In the genomic region with DNA sequence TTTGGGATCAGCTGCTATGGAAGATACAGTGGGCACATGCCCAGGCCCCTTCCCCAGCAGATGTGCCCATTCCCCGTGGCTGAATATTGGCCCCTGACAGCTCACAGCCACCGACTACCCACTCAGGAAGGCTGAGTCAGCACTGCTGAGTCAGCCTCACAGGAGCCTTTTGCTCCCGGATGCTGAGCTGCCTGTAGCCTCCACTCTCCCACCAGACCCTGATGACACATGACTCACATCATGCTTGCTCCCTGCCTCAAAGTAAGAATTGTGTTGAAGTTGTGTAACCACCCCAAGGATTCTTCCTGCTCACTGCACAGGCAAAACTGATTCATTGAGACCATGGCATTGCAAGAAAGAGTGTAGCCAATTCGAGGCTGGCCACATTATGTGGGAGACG, we compare ENCODE assay signal across 13 cellular contexts.
DNase-seq lines count a peak whose midpoint lies in the region; ATAC-seq, FAIRE-seq and TF ChIP-seq lines count a peak whose summit lies in the region.
"Had no signal": no experiment of that assay in that cellular context is flagged by ENCODE, and none has a peak within 500 bp of the region (broad histone marks: within the 10 kb centered on the region; RNA-seq: fewer than 3 reads in every experiment).

No MANE protein-coding gene starts in this region.

- H3K27me3 Mint-ChIP-seq in stimulated activated memory B cell treated with anti-CD40 and anti-IgM and Interleukin-4, amounts not matched to agents 10 μg/mL and 1 μg/mL and 100 μg/mL, for 72 hours, result peaks cover 9% of the 10 kb centered on the region
- H3K27me3 Mint-ChIP-seq in endothelial cell (ENCODE audit: unreplicated experiment), result no peaks in the 10 kb centered on the region

- WGBS in K562 (ENCODE audit: insufficient coverage, low coverage, missing lambda C conversion rate), result 0% methylated on average over 5 of the region's 5 CpGs

- H3K27me3 ChIP-seq in K562 (ENCODE audit: control insufficient read depth in 2 of 2, insufficient read depth in 2 of 2, low read length in 2 of 2), result no peaks in the 10 kb centered on the region
- H3K27me3 ChIP-seq: upper lobe of right lung had no signal

- POLR2A ChIA-PET in K562 (lab: Yijun Ruan, JAX), result no interaction called here

- no peaks in the 10 kb centered on the region for H3K36me3 ChIP-seq in K562 (ENCODE audit: control insufficient read depth, insufficient read depth, low read length)
- H3K36me3 ChIP-seq: upper lobe of right lung had no signal

- no peaks in the 10 kb centered on the region for H3K9me1 ChIP-seq in K562 (ENCODE audit: control insufficient read depth, insufficient read depth, low read length)

- no peaks in the 10 kb centered on the region for H3K79me2 ChIP-seq in K562 (ENCODE audit: control insufficient read depth, insufficient read depth, low read length)

- ATAC-seq in K562, result no peak
- no peak for ATAC-seq in stimulated activated memory B cell treated with anti-CD40 and anti-IgM and Interleukin-4, amounts not matched to agents 10 μg/mL and 1 μg/mL and 100 μg/mL, for 72 hours
- ATAC-seq: upper lobe of right lung had no signal

- TF ChIP-seq CTCF in K562 (IDR thresholded peaks at IDR 0.05 in 2 of 3, conservative IDR thresholded peaks at IDR 0.05 in 1 of 3; ENCODE audit: insufficient read depth in 2 of 3, low read depth in 1 of 3, low read length in 3 of 3), result no peak
- TF ChIP-seq CTCF in endothelial cell (IDR thresholded peaks at IDR 0.05; ENCODE audit: unreplicated experiment), result no peak

- TF ChIP-seq EP300 in K562 (IDR thresholded peaks at IDR 0.05; ENCODE audit: low read length), result no peak

- FAIRE-seq in HTR-8/SVneo (lab: Jason Lieb, UNC) (peak; percentile 90), K562 (lab: Jason Lieb, UNC) (no peak)
- FAIRE-seq: frontal cortex had no signal

- H3K9me3 ChIP-seq in K562 (replicated peaks; ENCODE audit: control insufficient read depth, insufficient read depth, low read depth, low read length), result no peaks in the 10 kb centered on the region
- H3K9me3 ChIP-seq: upper lobe of right lung had no signal

- no peaks in the 10 kb centered on the region for H4K20me1 ChIP-seq in K562 (replicated peaks; ENCODE audit: control insufficient read depth, insufficient read depth, low read length)

- CTCF ChIA-PET in K562 (lab: Yijun Ruan, JAX; ENCODE audit: low intra/inter-chr PET ratio), result no interaction called here

- no peak for TF ChIP-seq RAD21 in K562 (CRISPR knock-in tag; conservative IDR thresholded peaks at IDR 0.05 in 1 of 2, IDR thresholded peaks at IDR 0.05 in 1 of 2)

- H3K27ac Mint-ChIP-seq in stimulated activated memory B cell treated with anti-CD40 and anti-IgM and Interleukin-4, amounts not matched to agents 10 μg/mL and 1 μg/mL and 100 μg/mL, for 72 hours, result no peak overlapping the region
- no peak overlapping the region for H3K27ac Mint-ChIP-seq in endothelial cell (ENCODE audit: unreplicated experiment)
- H3K27ac Mint-ChIP-seq: activated naive CD8-positive, alpha-beta T cell; T-helper 1 cell treated with Interleukin-12 subunit alpha and Interleukin-12 subunit beta and Interleukin-4 antibody, amounts not matched to agents 30 μg/mL and 1 μg/mL, for 36 hours had no signal

- intact Hi-C loops in K562 (cut with micrococcal nuclease), result no loop called here

- no peak overlapping the region for H3K4me2 ChIP-seq in K562 (ENCODE audit: insufficient read depth, low read length)

- no peaks in the 10 kb centered on the region for H3K4me1 ChIP-seq in K562 (replicated peaks in 1 of 2; ENCODE audit: control insufficient read depth in 2 of 2, insufficient read depth in 2 of 2, low read length in 2 of 2)
- H3K4me1 ChIP-seq: upper lobe of right lung had no signal

- H3K4me1 Mint-ChIP-seq in stimulated activated memory B cell treated with anti-CD40 and anti-IgM and Interleukin-4, amounts not matched to agents 10 μg/mL and 1 μg/mL and 100 μg/mL, for 72 hours, result no peaks in the 10 kb centered on the region
- peaks cover 9% of the 10 kb centered on the region for H3K4me1 Mint-ChIP-seq in endothelial cell (ENCODE audit: unreplicated experiment)

- peaks cover 3% of the 10 kb centered on the region for H3K9me3 Mint-ChIP-seq in stimulated activated memory B cell treated with anti-CD40 and anti-IgM and Interleukin-4, amounts not matched to agents 10 μg/mL and 1 μg/mL and 100 μg/mL, for 72 hours
- no peaks in the 10 kb centered on the region for H3K9me3 Mint-ChIP-seq in endothelial cell (ENCODE audit: unreplicated experiment)
- H3K9me3 Mint-ChIP-seq: T-helper 1 cell treated with Interleukin-12 subunit alpha and Interleukin-12 subunit beta and Interleukin-4 antibody, amounts not matched to agents 30 μg/mL and 1 μg/mL, for 36 hours had no signal

- H3K36me3 Mint-ChIP-seq in stimulated activated memory B cell treated with anti-CD40 and anti-IgM and Interleukin-4, amounts not matched to agents 10 μg/mL and 1 μg/mL and 100 μg/mL, for 72 hours, result no peaks in the 10 kb centered on the region
- no peaks in the 10 kb centered on the region for H3K36me3 Mint-ChIP-seq in endothelial cell (ENCODE audit: low read depth, unreplicated experiment)
- H3K36me3 Mint-ChIP-seq: activated naive CD8-positive, alpha-beta T cell had no signal

- in situ Hi-C loops in K562 (cut with MboI), result no loop called here

- no peak overlapping the region for H3K4me3 Mint-ChIP-seq in stimulated activated memory B cell treated with anti-CD40 and anti-IgM and Interleukin-4, amounts not matched to agents 10 μg/mL and 1 μg/mL and 100 μg/mL, for 72 hours
- H3K4me3 Mint-ChIP-seq in endothelial cell (ENCODE audit: unreplicated experiment), result no peak overlapping the region
- H3K4me3 Mint-ChIP-seq: activated naive CD8-positive, alpha-beta T cell; T-helper 1 cell treated with Interleukin-12 subunit alpha and Interleukin-12 subunit beta and Interleukin-4 antibody, amounts not matched to agents 30 μg/mL and 1 μg/mL, for 36 hours had no signal

- no peak overlapping the region for H3K27ac ChIP-seq in K562 (ENCODE audit: extremely low read depth, low read depth, low read length)
- H3K27ac ChIP-seq: upper lobe of right lung had no signal

- no peak overlapping the region for H2AFZ ChIP-seq in K562 (ENCODE audit: low read depth, low read length)

- no peak for TF ChIP-seq POLR2A in K562 (conservative IDR thresholded peaks at IDR 0.05)

- DNase-seq in AG20443 (ENCODE audit: low spot score) (peak; percentile 66), HTR-8/SVneo (ENCODE audit: insufficient read length, low spot score) (peak; percentile 56), K562 (ENCODE audit: extremely low read depth in 1 of 4, low spot score in 3 of 4) (peak in 1 of 4 experiments; percentile 16), mucosa of gallbladder (ENCODE audit: low spot score) (peak; percentile 18), endothelial cell (ENCODE audit: low spot score) (no peak), NCI-H187 treated with DMSO at 0.1 percent for 48 hours (lab: John Stamatoyannopoulos, UW) (no peak)
- no peak for DNase-seq in effector CD8-positive, alpha-beta T cell (lab: John Stamatoyannopoulos, UW)
- DNase-seq: NCI-H2227 treated with DMSO at 0.1 percent for 48 hours, upper lobe of right lung had no signal

- no peak overlapping the region for H3K4me3 ChIP-seq in K562
- H3K4me3 ChIP-seq: upper lobe of right lung had no signal

- H3K9ac ChIP-seq in K562 (ENCODE audit: insufficient read depth in 1 of 2, low read depth in 2 of 2, low read length in 2 of 2), result no peak overlapping the region

- BruUV-seq in K562 (replicated peaks; lab: Mats Ljungman, UMichigan), result no TSS peak

TF ChIP-seq in K562, 482 proteins besides CTCF, POLR2A, EP300 and RAD21 (continues in another document):
- TF ChIP-seq ZNF175 (CRISPR knock-in tag; IDR thresholded peaks at IDR 0.05; ENCODE audit: low read depth) (no peak), FOSL1 (tag; conservative IDR thresholded peaks at IDR 0.05) (peak; percentile 27), CHD4 (IDR thresholded peaks at IDR 0.05; ENCODE audit: insufficient read depth, insufficient replicate concordance, low read depth, low read length, poor library complexity, severe bottlenecking) (no peak), NCOA4 (IDR thresholded peaks at IDR 0.05; ENCODE audit: partially characterized antibody) (no peak), PHF20 (IDR thresholded peaks at IDR 0.05; ENCODE audit: partially characterized antibody) (no peak), RBFOX2 (IDR thresholded peaks at IDR 0.05; ENCODE audit: low read depth, low read length) (no peak)
- TF ChIP-seq, protein P1, sequence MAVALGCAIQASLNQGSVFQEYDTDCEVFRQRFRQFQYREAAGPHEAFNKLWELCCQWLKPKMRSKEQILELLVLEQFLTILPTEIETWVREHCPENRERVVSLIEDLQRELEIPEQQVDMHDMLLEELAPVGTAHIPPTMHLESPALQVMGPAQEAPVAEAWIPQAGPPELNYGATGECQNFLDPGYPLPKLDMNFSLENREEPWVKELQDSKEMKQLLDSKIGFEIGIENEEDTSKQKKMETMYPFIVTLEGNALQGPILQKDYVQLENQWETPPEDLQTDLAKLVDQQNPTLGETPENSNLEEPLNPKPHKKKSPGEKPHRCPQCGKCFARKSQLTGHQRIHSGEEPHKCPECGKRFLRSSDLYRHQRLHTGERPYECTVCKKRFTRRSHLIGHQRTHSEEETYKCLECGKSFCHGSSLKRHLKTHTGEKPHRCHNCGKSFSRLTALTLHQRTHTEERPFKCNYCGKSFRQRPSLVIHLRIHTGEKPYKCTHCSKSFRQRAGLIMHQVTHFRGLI (CRISPR knock-in tag; IDR thresholded peaks at IDR 0.05), result no peak
- TF ChIP-seq, protein P2, sequence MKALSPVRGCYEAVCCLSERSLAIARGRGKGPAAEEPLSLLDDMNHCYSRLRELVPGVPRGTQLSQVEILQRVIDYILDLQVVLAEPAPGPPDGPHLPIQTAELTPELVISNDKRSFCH (CRISPR knock-in tag; IDR thresholded peaks at IDR 0.05), result no peak
- TF ChIP-seq, protein P2 (tag; IDR thresholded peaks at IDR 0.05), result no peak
- TF ChIP-seq, protein P3, sequence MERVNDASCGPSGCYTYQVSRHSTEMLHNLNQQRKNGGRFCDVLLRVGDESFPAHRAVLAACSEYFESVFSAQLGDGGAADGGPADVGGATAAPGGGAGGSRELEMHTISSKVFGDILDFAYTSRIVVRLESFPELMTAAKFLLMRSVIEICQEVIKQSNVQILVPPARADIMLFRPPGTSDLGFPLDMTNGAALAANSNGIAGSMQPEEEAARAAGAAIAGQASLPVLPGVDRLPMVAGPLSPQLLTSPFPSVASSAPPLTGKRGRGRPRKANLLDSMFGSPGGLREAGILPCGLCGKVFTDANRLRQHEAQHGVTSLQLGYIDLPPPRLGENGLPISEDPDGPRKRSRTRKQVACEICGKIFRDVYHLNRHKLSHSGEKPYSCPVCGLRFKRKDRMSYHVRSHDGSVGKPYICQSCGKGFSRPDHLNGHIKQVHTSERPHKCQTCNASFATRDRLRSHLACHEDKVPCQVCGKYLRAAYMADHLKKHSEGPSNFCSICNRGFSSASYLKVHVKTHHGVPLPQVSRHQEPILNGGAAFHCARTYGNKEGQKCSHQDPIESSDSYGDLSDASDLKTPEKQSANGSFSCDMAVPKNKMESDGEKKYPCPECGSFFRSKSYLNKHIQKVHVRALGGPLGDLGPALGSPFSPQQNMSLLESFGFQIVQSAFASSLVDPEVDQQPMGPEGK (CRISPR knock-in tag; IDR thresholded peaks at IDR 0.05; ENCODE audit: borderline replicate concordance), result no peak

Comparison
In these comparisons a context has a peak if more than half of its experiments do, and no peak if none do; other contexts are left out.
1. DNase-seq: peak in AG20443 (single experiment), HTR-8/SVneo (single experiment) and mucosa of gallbladder (single experiment); none in effector CD8-positive, alpha-beta T cell (single experiment), endothelial cell (single experiment) and NCI-H187 treated with DMSO at 0.1 percent for 48 hours (single experiment).